Comparison of ENCODE assay signal across 10 cellular contexts in genomic region chrX:143634701-143635442, GRCh38. TPM values are rescaled to one million over a fixed set of nuclear protein-coding genes. Genes with fewer than 3 reads are reported as not detected.
DNase-seq lines count a peak whose midpoint lies in the region; TF ChIP-seq lines count a peak whose summit lies in the region.
"Had no signal": no experiment of that assay in that cellular context is flagged by ENCODE, and none has a peak within 500 bp of the region (broad histone marks: within the 10 kb centered on the region; RNA-seq: fewer than 3 reads in every experiment).

No MANE protein-coding gene starts in this region.

- H3K4me3 ChIP-seq in cardiac fibroblast (replicated peaks in 1 of 2; ENCODE audit: low read depth in 2 of 2, low read length in 2 of 2) (peak overlapping the region; percentile 36 to 63), skin epidermis (peak overlapping the region; percentile 10 to 45 (median 23))

- H3K4me1 Mint-ChIP-seq in HFFc6 (ENCODE audit: low read depth) = no peaks in the 10 kb centered on the region
- no peaks in the 10 kb centered on the region for H3K4me1 Mint-ChIP-seq in activated T-cell treated with anti-CD3 and anti-CD28 coated beads, Interleukin-2, amount 50 U/mL, for 24 hours (ENCODE audit: low read depth)
- H3K4me1 Mint-ChIP-seq: IgD-negative memory B cell had no signal

- peaks cover 8% of the 10 kb centered on the region for H3K9me3 Mint-ChIP-seq in HFFc6
- H3K9me3 Mint-ChIP-seq in activated T-cell treated with anti-CD3 and anti-CD28 coated beads, Interleukin-2, amount 50 U/mL, for 24 hours = no peaks in the 10 kb centered on the region

- TF ChIP-seq CTCF in cardiac fibroblast (IDR thresholded peaks at IDR 0.05; ENCODE audit: low read depth, low read length) (no peak), HFFc6 (IDR thresholded peaks at IDR 0.05) (no peak)

- H3K27me3 Mint-ChIP-seq in HFFc6 (ENCODE audit: insufficient read depth) = no peaks in the 10 kb centered on the region; the same call in 1 of the 2 replicates
- H3K27me3 Mint-ChIP-seq in activated T-cell treated with anti-CD3 and anti-CD28 coated beads, Interleukin-2, amount 50 U/mL, for 24 hours = peaks cover 55% of the 10 kb centered on the region

- no peak overlapping the region for H3K27ac ChIP-seq in skin epidermis

- no peaks in the 10 kb centered on the region; the same call in 1 of the 2 replicates for H3K36me3 Mint-ChIP-seq in HFFc6 (ENCODE audit: low read depth)
- no peaks in the 10 kb centered on the region for H3K36me3 Mint-ChIP-seq in activated T-cell treated with anti-CD3 and anti-CD28 coated beads, Interleukin-2, amount 50 U/mL, for 24 hours (ENCODE audit: low read depth)
- H3K36me3 Mint-ChIP-seq: IgD-negative memory B cell had no signal

- peak; percentile 34 for DNase-seq in NCI-H1092 (lab: John Stamatoyannopoulos, UW)
- peak in 1 of 2 donors; percentile 47 for DNase-seq in cardiac fibroblast (ENCODE audit: low read depth in 2 of 2)
- DNase-seq in kidney tubule cell (ENCODE audit: low spot score) = peak; percentile 37
- no peak for DNase-seq in HFFc6
- DNase-seq in NCI-H2196 (lab: John Stamatoyannopoulos, UW; ENCODE audit: unreplicated experiment) = no peak
- DNase-seq in activated T-cell treated with anti-CD3 and anti-CD28 coated beads, Interleukin-2, amount 50 U/mL, for 24 hours = no peak
- no peak for DNase-seq in UCSD-AML1 (lab: John Stamatoyannopoulos, UW; ENCODE audit: unreplicated experiment)
- DNase-seq: stimulated activated CD4-positive, alpha-beta T cell treated with anti-CD3 and anti-CD28 coated beads, Interleukin-2, amount 100 ng/mL, for 24 hours had no signal

- H3K27ac Mint-ChIP-seq in HFFc6 = no peak overlapping the region
- H3K27ac Mint-ChIP-seq in activated T-cell treated with anti-CD3 and anti-CD28 coated beads, Interleukin-2, amount 50 U/mL, for 24 hours = no peak overlapping the region
- H3K27ac Mint-ChIP-seq: IgD-negative memory B cell had no signal

- no peak overlapping the region for H3K4me3 Mint-ChIP-seq in HFFc6
- no peak overlapping the region for H3K4me3 Mint-ChIP-seq in activated T-cell treated with anti-CD3 and anti-CD28 coated beads, Interleukin-2, amount 50 U/mL, for 24 hours
- H3K4me3 Mint-ChIP-seq: IgD-negative memory B cell had no signal

RNA-seq across cellular contexts. Expression of gene SLITRK4, which starts 1.0 kb away (rescaled TPM):
- not detected for total RNA-seq in HFFc6 (2021; fragmentation: NEBNext Ultra II Directional; extraction: Animal tissue kit (Norgen Biotek cat#: 25700))

Comparison
In these comparisons a context has a peak if more than half of its experiments do, and no peak if none do; other contexts are left out.
1. DNase-seq: peak in NCI-H1092 (single experiment) and kidney tubule cell (single experiment); none in HFFc6 (single experiment), NCI-H2196 (single experiment), activated T-cell treated with anti-CD3 and anti-CD28 coated beads, Interleukin-2, amount 50 U/mL, for 24 hours (single experiment) and UCSD-AML1 (single experiment).